Comparison of ENCODE assay signal across 8 cellular contexts in genomic region chr11:84524422-84525051, GRCh38.
A peak's percentile ranks its signal among the peaks of the same experiment; 100 is the strongest.
DNase-seq lines count a peak whose midpoint lies in the region; ATAC-seq and TF ChIP-seq lines count a peak whose summit lies in the region.

No MANE protein-coding gene starts in this region.

- CTCF ChIA-PET in HEK293T (lab: Yijun Ruan, JAX), result interaction anchor here (0.6 to 2.4 kb wide), 9 partner anchors 30 to 1363 kb away, joined by 3 to 11 read pairs (median 3); no protein-coding TSS in a partner anchor

- peak; percentile 11 for DNase-seq in SIG-M5 treated with dmso at 0.1 percent for 504 hours (lab: John Stamatoyannopoulos, UW; ENCODE audit: unreplicated experiment)
- no peak for DNase-seq in SIG-M5 (lab: John Stamatoyannopoulos, UW)
- DNase-seq in RKO (ENCODE audit: low spot score), result peak; percentile 46
- no peak for DNase-seq in foreskin keratinocyte
- no peak for DNase-seq in tibial nerve (ENCODE audit: low spot score in 2 of 2)
- no peak for DNase-seq in HEK293T (ENCODE audit: extremely low spot score)
- DNase-seq in stimulated activated naive B cell treated with anti-CD40 and anti-IgM and Interleukin-4, amounts not matched to agents 10 μg/mL and 1 μg/mL and 100 μg/mL, for 72 hours, result no peak

- no peaks in the 10 kb centered on the region for H3K9me3 ChIP-seq in tibial nerve

- H3K27ac ChIP-seq in foreskin keratinocyte (no peak overlapping the region), tibial nerve (no peak overlapping the region)

- H3K4me3 Mint-ChIP-seq in stimulated activated naive B cell treated with anti-CD40 and anti-IgM and Interleukin-4, amounts not matched to agents 10 μg/mL and 1 μg/mL and 100 μg/mL, for 72 hours, result no peak overlapping the region

- no peak for TF ChIP-seq EP300 in tibial nerve (IDR thresholded peaks at IDR 0.05)

- no peaks in the 10 kb centered on the region for H3K36me3 ChIP-seq in tibial nerve

- H3K9me3 Mint-ChIP-seq in stimulated activated naive B cell treated with anti-CD40 and anti-IgM and Interleukin-4, amounts not matched to agents 10 μg/mL and 1 μg/mL and 100 μg/mL, for 72 hours, result no peaks in the 10 kb centered on the region

- H3K4me1 ChIP-seq in foreskin keratinocyte (no peaks in the 10 kb centered on the region), tibial nerve (peaks cover 0 to 4% (median 0%) of the 10 kb centered on the region in 4 donors)

- no peak for TF ChIP-seq POLR2A in tibial nerve (IDR thresholded peaks at IDR 0.05)

- no peak overlapping the region for H3K27ac Mint-ChIP-seq in stimulated activated naive B cell treated with anti-CD40 and anti-IgM and Interleukin-4, amounts not matched to agents 10 μg/mL and 1 μg/mL and 100 μg/mL, for 72 hours

- no peak overlapping the region for H3K4me3 ChIP-seq in tibial nerve

- no peaks in the 10 kb centered on the region for H3K36me3 Mint-ChIP-seq in stimulated activated naive B cell treated with anti-CD40 and anti-IgM and Interleukin-4, amounts not matched to agents 10 μg/mL and 1 μg/mL and 100 μg/mL, for 72 hours

- peaks cover 3% of the 10 kb centered on the region for H3K27me3 ChIP-seq in foreskin keratinocyte
- no peaks in the 10 kb centered on the region for H3K27me3 ChIP-seq in tibial nerve

- ATAC-seq in foreskin keratinocyte (peak; percentile 48), GM18867 (IDR thresholded peaks at IDR 0.05; ENCODE audit: unreplicated experiment) (no peak)
- no peak for ATAC-seq in stimulated activated naive B cell treated with anti-CD40 and anti-IgM and Interleukin-4, amounts not matched to agents 10 μg/mL and 1 μg/mL and 100 μg/mL, for 72 hours (replicated peaks)

- WGBS in tibial nerve, 2 donors, result 38 to 58% methylated on average over 3 of the region's 3 CpGs

- TF ChIP-seq CTCF in foreskin keratinocyte (conservative IDR thresholded peaks at IDR 0.05), result peak; percentile 70
- peak in 4 of 5 experiments; percentile 11 to 46 (median 37) for TF ChIP-seq CTCF in tibial nerve (IDR thresholded peaks at IDR 0.05)

- POLR2A ChIA-PET in HEK293T (lab: Yijun Ruan, JAX), result no interaction called here

- H3K27me3 Mint-ChIP-seq in stimulated activated naive B cell treated with anti-CD40 and anti-IgM and Interleukin-4, amounts not matched to agents 10 μg/mL and 1 μg/mL and 100 μg/mL, for 72 hours, result peaks cover 0 to 5% of the 10 kb centered on the region in 2 donors

- H3K4me1 Mint-ChIP-seq in stimulated activated naive B cell treated with anti-CD40 and anti-IgM and Interleukin-4, amounts not matched to agents 10 μg/mL and 1 μg/mL and 100 μg/mL, for 72 hours, result peaks cover 0 to 1% of the 10 kb centered on the region in 2 donors

TF ChIP-seq in HEK293T, 16 proteins besides CTCF, POLR2A, EP300 and RAD21:
- no peak for TF ChIP-seq L3MBTL2 (conservative IDR thresholded peaks at IDR 0.05)
- TF ChIP-seq ARNT (IDR thresholded peaks at IDR 0.05), result no peak
- no peak for TF ChIP-seq LEF1 (IDR thresholded peaks at IDR 0.05; ENCODE audit: borderline replicate concordance)
- no peak for TF ChIP-seq ZNF384 (IDR thresholded peaks at IDR 0.05)
- TF ChIP-seq SP1 (IDR thresholded peaks at IDR 0.05), result no peak

Comparison
In these comparisons a context has a peak if more than half of its experiments do, and no peak if none do; other contexts are left out.
1. DNase-seq: peak in SIG-M5 treated with dmso at 0.1 percent for 504 hours (single experiment) and RKO (single experiment); none in SIG-M5 (single experiment), foreskin keratinocyte (0 of 2), tibial nerve (0 of 2), HEK293T (single experiment) and stimulated activated naive B cell treated with anti-CD40 and anti-IgM and Interleukin-4, amounts not matched to agents 10 μg/mL and 1 μg/mL and 100 μg/mL, for 72 hours (single experiment).